Comparison of ENCODE assay signal across 8 cellular contexts in genomic region chr12:57430931-57431566, GRCh38. TPM values are rescaled to one million over a fixed set of nuclear protein-coding genes. Genes with fewer than 3 reads are reported as not detected.
DNase-seq lines count a peak whose midpoint lies in the region; ATAC-seq and TF ChIP-seq lines count a peak whose summit lies in the region.

TSS of gene R3HDM2 (minus strand) at chr12:57431043. CDS start at chr12:57310428, 120,615 bp downstream.

- H3K4me3 ChIP-seq in astrocyte of the cerebellum (ENCODE audit: low read depth, low read length), result peak within 1 kb of the TSS; percentile 54
- peak within 1 kb of the TSS; percentile 78 for H3K4me3 ChIP-seq in rectal smooth muscle tissue (ENCODE audit: low read length)
- peak within 1 kb of the TSS; percentile 80 to 97 for H3K4me3 ChIP-seq in vagina

- TF ChIP-seq CTCF in astrocyte of the cerebellum (IDR thresholded peaks at IDR 0.05; ENCODE audit: low read depth, low read length, missing control alignments), result no peak
- TF ChIP-seq CTCF in vagina (IDR thresholded peaks at IDR 0.05), result no peak

- H3K36me3 ChIP-seq in rectal smooth muscle tissue (ENCODE audit: control insufficient read depth, insufficient read depth, low read length) (no peaks in the 10 kb centered on the region), vagina (no peaks in the 10 kb centered on the region)

- no peaks in the 10 kb centered on the region for H3K9me3 ChIP-seq in vagina

- peak in 1 of 2 donors; percentile 89 for TF ChIP-seq POLR2A in vagina (IDR thresholded peaks at IDR 0.05)

- DNase-seq in NCI-H2081 (lab: John Stamatoyannopoulos, UW) (peak; percentile 96 to 97), T-helper 9 cell (peak; percentile 92), astrocyte of the cerebellum (ENCODE audit: low read depth) (peak; percentile 79), hepatic stellate cell (ENCODE audit: low spot score) (peak; percentile 96), vagina (ENCODE audit: extremely low spot score in 2 of 2) (peak in 1 of 2 donors; percentile 94)

- peak within 1 kb of the TSS; percentile 62 for H3K9ac ChIP-seq in rectal smooth muscle tissue (ENCODE audit: low read length)

- in situ Hi-C loops in astrocyte of the cerebellum (cut with HindIII; ENCODE audit: low sequenced_read_pairs), result no loop called here

- H3K27ac ChIP-seq in rectal smooth muscle tissue (ENCODE audit: low read depth, low read length) (peak within 1 kb of the TSS; percentile 86), vagina (peak within 1 kb of the TSS; percentile 97)

- intact Hi-C loops in vagina (cut with DNase I), result no loop called here

- ATAC-seq in GM18517 (IDR thresholded peaks at IDR 0.05; ENCODE audit: unreplicated experiment) (peak; percentile 83), HG03039 (IDR thresholded peaks at IDR 0.05; ENCODE audit: unreplicated experiment) (peak; percentile 89)

- no peaks in the 10 kb centered on the region for H3K27me3 ChIP-seq in rectal smooth muscle tissue (ENCODE audit: control insufficient read depth, insufficient read depth, low read length)
- H3K27me3 ChIP-seq in vagina, result no peaks in the 10 kb centered on the region

- peaks cover 2% of the 10 kb centered on the region for H3K4me1 ChIP-seq in rectal smooth muscle tissue (ENCODE audit: control insufficient read depth, insufficient read depth, low read length)
- H3K4me1 ChIP-seq in vagina, result peaks cover 14% of the 10 kb centered on the region

RNA-seq across cellular contexts. Expression of gene R3HDM2, which starts in this region (rescaled TPM):
- 44.2 TPM for total RNA-seq in vagina
